In genomic region chrX:2897690-2898623, GRCh38 we compare ENCODE assay signal across 1 cellular context.
TF ChIP-seq lines count a peak whose summit lies in the region.
"Not testable (repeated sequence)": the region's sequence is repeated elsewhere in the genome, so short reads cannot be mapped to it uniquely, and the experiment has no call there.

No MANE protein-coding gene starts in this region.

TF ChIP-seq in HepG2, 621 proteins besides CTCF, POLR2A, EP300 and RAD21:
- TF ChIP-seq HMGXB4 (CRISPR knock-in tag; IDR thresholded peaks at IDR 0.05; ENCODE audit: borderline replicate concordance in 1 of 2, low read depth in 1 of 2) (peak in 1 of 2 experiments; percentile 40; a peak in 1 of 4 replicates), ZNF224 (CRISPR knock-in tag; IDR thresholded peaks at IDR 0.05) (0 out of 2 replicates have a peak, but pooled peaks have one; percentile 3), HOXA3 (CRISPR knock-in tag; IDR thresholded peaks at IDR 0.05) (peak; percentile 54; the same call in 1 of the 2 replicates), DMAP1 (CRISPR knock-in tag; IDR thresholded peaks at IDR 0.05) (0 out of 2 replicates have a peak, but pooled peaks have one; percentile 20), SOX6 (CRISPR knock-in tag; IDR thresholded peaks at IDR 0.05) (0 out of 2 replicates have a peak, but pooled peaks have one; percentile 8), CREB1 (CRISPR knock-in tag; IDR thresholded peaks at IDR 0.05) (peak; percentile 32; the same call in 1 of the 2 replicates), ZNF343 (CRISPR knock-in tag; IDR thresholded peaks at IDR 0.05) (0 out of 2 replicates have a peak, but pooled peaks have one; percentile 20), FOXP4 (CRISPR knock-in tag; IDR thresholded peaks at IDR 0.05) (0 out of 2 replicates have a peak, but pooled peaks have one; percentile 15), UBTF (CRISPR knock-in tag; IDR thresholded peaks at IDR 0.05) (0 out of 2 replicates have a peak, but pooled peaks have one; percentile 11), YY1 (IDR thresholded peaks at IDR 0.05; ENCODE audit: insufficient read depth, insufficient replicate concordance, low read depth, low read length) (peak; percentile 25), NR2C2 (CRISPR knock-in tag; IDR thresholded peaks at IDR 0.05; ENCODE audit: borderline replicate concordance) (0 out of 2 replicates have a peak, but pooled peaks have one; percentile 25), SALL1 (CRISPR knock-in tag; IDR thresholded peaks at IDR 0.05) (peak; percentile 21; the same call in 1 of the 2 replicates), ATF4 (CRISPR knock-in tag; IDR thresholded peaks at IDR 0.05) (peak in 1 of 2 experiments; percentile 86; a peak in 2 of 4 replicates), ZBTB21 (CRISPR knock-in tag; IDR thresholded peaks at IDR 0.05) (peak; percentile 51; the same call in 1 of the 2 replicates), CEBPB (IDR thresholded peaks at IDR 0.05; ENCODE audit: borderline replicate concordance, low read depth, low read length) (peak; percentile 18; the same call in 1 of the 2 replicates), HNF1A (IDR thresholded peaks at IDR 0.05; ENCODE audit: low read depth) (peak; percentile 51), HNF1A (CRISPR knock-in tag; IDR thresholded peaks at IDR 0.05; ENCODE audit: borderline replicate concordance) (peak; percentile 43; the same call in 1 of the 2 replicates), POLR2G (IDR thresholded peaks at IDR 0.05; ENCODE audit: low read depth, low read length) (peak; percentile 72), NR2F6 (IDR thresholded peaks at IDR 0.05) (peak; percentile 46), PAXIP1 (CRISPR knock-in tag; conservative IDR thresholded peaks at IDR 0.05) (peak; percentile 25), GABPA (CRISPR knock-in tag; IDR thresholded peaks at IDR 0.05; ENCODE audit: low read depth) (peak; percentile 47; the same call in 1 of the 2 replicates), CEBPG (CRISPR knock-in tag; IDR thresholded peaks at IDR 0.05) (peak; percentile 73), GFI1 (CRISPR knock-in tag; IDR thresholded peaks at IDR 0.05; ENCODE audit: borderline replicate concordance) (peak; percentile 59; the same call in 1 of the 2 replicates), CREM (IDR thresholded peaks at IDR 0.05) (peak; percentile 33; the same call in 1 of the 2 replicates), HNF4A (CRISPR knock-in tag; IDR thresholded peaks at IDR 0.05) (peak; percentile 42), ZBTB34 (CRISPR knock-in tag; IDR thresholded peaks at IDR 0.05) (peak; percentile 42; the same call in 1 of the 2 replicates), ZBTB37 (CRISPR knock-in tag; IDR thresholded peaks at IDR 0.05) (peak; percentile 46; the same call in 1 of the 2 replicates), ZC3H4 (CRISPR knock-in tag; IDR thresholded peaks at IDR 0.05; ENCODE audit: borderline replicate concordance) (0 out of 2 replicates have a peak, but pooled peaks have one; percentile 66), TFDP2 (CRISPR knock-in tag; IDR thresholded peaks at IDR 0.05) (0 out of 2 replicates have a peak, but pooled peaks have one; percentile 27), SAP130 (CRISPR knock-in tag; IDR thresholded peaks at IDR 0.05; ENCODE audit: low read depth) (peak; percentile 25; the same call in 1 of the 2 replicates), TAF1 (CRISPR knock-in tag; IDR thresholded peaks at IDR 0.05) (peak; percentile 34; the same call in 1 of the 2 replicates), TBX2 (CRISPR knock-in tag; IDR thresholded peaks at IDR 0.05; ENCODE audit: borderline replicate concordance) (peak; percentile 68)
- not testable (repeated sequence) for TF ChIP-seq SOX6 (IDR thresholded peaks at IDR 0.05); CREB1 (IDR thresholded peaks at IDR 0.05); NR2F6 (CRISPR knock-in tag; IDR thresholded peaks at IDR 0.05); GABPA (IDR thresholded peaks at IDR 0.05; ENCODE audit: low read depth, low read length); CREM (CRISPR knock-in tag; IDR thresholded peaks at IDR 0.05)
